ENCODE assay signal across 32 cellular contexts in genomic region chr9:34556951-34557350, GRCh38. TPM values are rescaled to one million over a fixed set of nuclear protein-coding genes. Genes with fewer than 3 reads are reported as not detected.
"Had no signal": no experiment of that assay in that cellular context is flagged by ENCODE, and none has a peak within 500 bp of the region (broad histone marks: within the 10 kb centered on the region; RNA-seq: fewer than 3 reads in every experiment).

No MANE protein-coding gene starts in this region.

- H3K27ac Mint-ChIP-seq: activated CD4-positive, alpha-beta memory T cell treated with anti-CD3 and anti-CD28 coated beads for 36 hours; activated CD4-positive, alpha-beta T cell treated with anti-CD3 and anti-CD28 coated beads for 36 hours; activated CD4-positive, alpha-beta T cell treated with anti-CD3 and anti-CD28 coated beads, Interleukin-2, amount 10 ng/mL, durations not matched to agents 24 days and 14 days; activated CD8-positive, alpha-beta memory T cell treated with anti-CD3 and anti-CD28 coated beads, Interleukin-2, amount 10 ng/mL, durations not matched to agents 7 days and 5 days; activated CD8-positive, alpha-beta T cell treated with anti-CD3 and anti-CD28 coated beads, Interleukin-2, amount 10 ng/mL, durations not matched to agents 7 days and 5 days; activated naive CD4-positive, alpha-beta T cell treated with anti-CD3 and anti-CD28 coated beads for 36 hours; activated naive CD4-positive, alpha-beta T cell treated with anti-CD3 and anti-CD28 coated beads, Interleukin-2, amount 50 U/mL, for 24 hours; activated naive CD8-positive, alpha-beta T cell treated with anti-CD3 and anti-CD28 coated beads for 36 hours; activated naive CD8-positive, alpha-beta T cell treated with anti-CD3 and anti-CD28 coated beads, Interleukin-2, amount 50 U/mL, for 24 hours; activated T-helper 1 cell treated with anti-CD3 and anti-CD28 coated beads, Interleukin-12 subunit alpha, Interleukin-12 subunit beta, Interleukin-2, Interleukin-4 antibody, amounts not matched to agents 30 ng/mL and 10 ng/mL and 1 ng/mL, durations not matched to agents 14 hours and 24 hours and 36 hours; activated T-helper 2 cell treated with anti-CD3 and anti-CD28 coated beads, Interferon-gamma antibody, Interleukin-2, Interleukin-4, amounts not matched to agents 10 μg/mL and 5 μg/mL and 100 μg/mL, durations not matched to agents 14 hours and 24 hours and 36 hours had no signal

- ATAC-seq: activated CD4-positive, alpha-beta T cell treated with anti-CD3 and anti-CD28 coated beads for 36 hours; activated CD8-positive, alpha-beta memory T cell treated with anti-CD3 and anti-CD28 coated beads, Interleukin-2, amount 10 ng/mL, durations not matched to agents 7 days and 5 days; activated CD8-positive, alpha-beta T cell treated with anti-CD3 and anti-CD28 coated beads, Interleukin-2, amount 10 ng/mL, durations not matched to agents 7 days and 5 days; activated naive CD8-positive, alpha-beta T cell treated with anti-CD3 and anti-CD28 coated beads, Interleukin-2, amount 50 U/mL, for 24 hours; gastroesophageal sphincter had no signal

- H3K36me3 Mint-ChIP-seq: activated CD4-positive, alpha-beta memory T cell treated with anti-CD3 and anti-CD28 coated beads for 36 hours; activated CD8-positive, alpha-beta memory T cell treated with anti-CD3 and anti-CD28 coated beads, Interleukin-2, amount 10 ng/mL, durations not matched to agents 7 days and 5 days; activated naive CD4-positive, alpha-beta T cell treated with anti-CD3 and anti-CD28 coated beads, Interleukin-2, amount 50 U/mL, for 24 hours; activated naive CD8-positive, alpha-beta T cell treated with anti-CD3 and anti-CD28 coated beads for 36 hours had no signal

- H3K4me3 Mint-ChIP-seq: activated CD4-positive, alpha-beta memory T cell treated with anti-CD3 and anti-CD28 coated beads for 36 hours; activated CD4-positive, alpha-beta T cell treated with anti-CD3 and anti-CD28 coated beads for 36 hours; activated CD4-positive, alpha-beta T cell treated with anti-CD3 and anti-CD28 coated beads, Interleukin-2, amount 10 ng/mL, durations not matched to agents 24 days and 14 days; activated CD8-positive, alpha-beta memory T cell treated with anti-CD3 and anti-CD28 coated beads, Interleukin-2, amount 10 ng/mL, durations not matched to agents 7 days and 5 days; activated CD8-positive, alpha-beta T cell treated with anti-CD3 and anti-CD28 coated beads, Interleukin-2, amount 10 ng/mL, durations not matched to agents 7 days and 5 days; activated naive CD4-positive, alpha-beta T cell treated with anti-CD3 and anti-CD28 coated beads for 36 hours; activated naive CD4-positive, alpha-beta T cell treated with anti-CD3 and anti-CD28 coated beads, Interleukin-2, amount 50 U/mL, for 24 hours; activated naive CD8-positive, alpha-beta T cell treated with anti-CD3 and anti-CD28 coated beads for 36 hours; activated naive CD8-positive, alpha-beta T cell treated with anti-CD3 and anti-CD28 coated beads, Interleukin-2, amount 50 U/mL, for 24 hours; activated T-helper 1 cell treated with anti-CD3 and anti-CD28 coated beads, Interleukin-12 subunit alpha, Interleukin-12 subunit beta, Interleukin-2, Interleukin-4 antibody, amounts not matched to agents 30 ng/mL and 10 ng/mL and 1 ng/mL, durations not matched to agents 14 hours and 24 hours and 36 hours had no signal

- H3K27me3 ChIP-seq: adrenal gland had no signal

- H3K4me1 Mint-ChIP-seq: activated CD4-positive, alpha-beta T cell treated with anti-CD3 and anti-CD28 coated beads for 36 hours; activated CD8-positive, alpha-beta memory T cell treated with anti-CD3 and anti-CD28 coated beads, Interleukin-2, amount 10 ng/mL, durations not matched to agents 7 days and 5 days; activated naive CD4-positive, alpha-beta T cell treated with anti-CD3 and anti-CD28 coated beads, Interleukin-2, amount 50 U/mL, for 24 hours; activated naive CD8-positive, alpha-beta T cell treated with anti-CD3 and anti-CD28 coated beads for 36 hours; activated naive CD8-positive, alpha-beta T cell treated with anti-CD3 and anti-CD28 coated beads, Interleukin-2, amount 50 U/mL, for 24 hours had no signal

- H3K9me3 Mint-ChIP-seq: activated CD4-positive, alpha-beta memory T cell treated with anti-CD3 and anti-CD28 coated beads for 36 hours; activated CD4-positive, alpha-beta T cell treated with anti-CD3 and anti-CD28 coated beads, Interleukin-2, amount 10 ng/mL, durations not matched to agents 24 days and 14 days; activated naive CD4-positive, alpha-beta T cell treated with anti-CD3 and anti-CD28 coated beads for 36 hours; activated naive CD4-positive, alpha-beta T cell treated with anti-CD3 and anti-CD28 coated beads, Interleukin-2, amount 50 U/mL, for 24 hours; activated naive CD8-positive, alpha-beta T cell treated with anti-CD3 and anti-CD28 coated beads for 36 hours; activated naive CD8-positive, alpha-beta T cell treated with anti-CD3 and anti-CD28 coated beads, Interleukin-2, amount 50 U/mL, for 24 hours; activated T-helper 1 cell treated with anti-CD3 and anti-CD28 coated beads, Interleukin-12 subunit alpha, Interleukin-12 subunit beta, Interleukin-2, Interleukin-4 antibody, amounts not matched to agents 30 ng/mL and 10 ng/mL and 1 ng/mL, durations not matched to agents 14 hours and 24 hours and 36 hours; activated T-helper 2 cell treated with anti-CD3 and anti-CD28 coated beads, Interferon-gamma antibody, Interleukin-2, Interleukin-4, amounts not matched to agents 10 μg/mL and 5 μg/mL and 100 μg/mL, durations not matched to agents 14 hours and 24 hours and 36 hours had no signal

- H3K4me3 ChIP-seq: adrenal gland, colonic mucosa, esophagus muscularis mucosa, gastroesophageal sphincter had no signal

- H3K27ac ChIP-seq: adrenal gland, colonic mucosa, esophagus muscularis mucosa, gastroesophageal sphincter had no signal

- DNase-seq: activated CD4-positive, alpha-beta memory T cell treated with anti-CD3 and anti-CD28 coated beads for 36 hours; activated CD4-positive, alpha-beta T cell treated with anti-CD3 and anti-CD28 coated beads for 36 hours; activated CD4-positive, alpha-beta T cell treated with anti-CD3 and anti-CD28 coated beads, Interleukin-2, amount 10 ng/mL, durations not matched to agents 24 days and 14 days; activated CD4-positive, CD25-positive, alpha-beta regulatory T cell; activated CD4-positive, CD25-positive, alpha-beta regulatory T cell treated with anti-CD3 and anti-CD28 coated beads, Interleukin-2, amount 50 U/mL, for 72 hours; activated CD8-positive, alpha-beta memory T cell treated with anti-CD3 and anti-CD28 coated beads, Interleukin-2, amount 10 ng/mL, durations not matched to agents 7 days and 5 days; activated CD8-positive, alpha-beta memory T cell treated with anti-CD3 and anti-CD28 coated beads, Interleukin-2, amount 50 U/mL, for 4 hours; activated CD8-positive, alpha-beta T cell treated with anti-CD3 and anti-CD28 coated beads, Interleukin-2, amount 10 ng/mL, durations not matched to agents 7 days and 5 days; activated effector memory CD4-positive, alpha-beta T cell treated with anti-CD3 and anti-CD28 coated beads, Interleukin-2, amount 50 U/mL, for 16 hours; activated naive CD4-positive, alpha-beta T cell treated with anti-CD3 and anti-CD28 coated beads for 36 hours; activated naive CD8-positive, alpha-beta T cell treated with anti-CD3 and anti-CD28 coated beads for 36 hours; activated naive CD8-positive, alpha-beta T cell treated with anti-CD3 and anti-CD28 coated beads, Interleukin-2, amount 50 U/mL, for 24 hours; activated T-cell treated with anti-CD3 and anti-CD28 coated beads, Interleukin-2, amount 50 U/mL, for 1 hour; activated T-cell treated with anti-CD3 and anti-CD28 coated beads, Interleukin-2, amount 50 U/mL, for 48 hours; adrenal gland; caudate nucleus; colonic mucosa; effector memory CD4-positive, alpha-beta T cell; erythroblast; foreskin melanocyte; T-helper 2 cell had no signal

- H3K9me3 ChIP-seq: adrenal gland, colonic mucosa, esophagus muscularis mucosa had no signal

- H3K36me3 ChIP-seq: adrenal gland, colonic mucosa, esophagus muscularis mucosa, gastroesophageal sphincter had no signal

RNA-seq across cellular contexts. Expression of gene CNTFR, which starts 32.6 kb away (rescaled TPM):
- total RNA-seq: activated CD4-positive, alpha-beta memory T cell treated with anti-CD3 and anti-CD28 coated beads for 36 hours; activated CD4-positive, alpha-beta T cell treated with anti-CD3 and anti-CD28 coated beads for 36 hours; activated CD4-positive, alpha-beta T cell treated with anti-CD3 and anti-CD28 coated beads, Interleukin-2, amount 10 ng/mL, durations not matched to agents 24 days and 14 days; activated CD8-positive, alpha-beta memory T cell treated with anti-CD3 and anti-CD28 coated beads for 36 hours; activated CD8-positive, alpha-beta memory T cell treated with anti-CD3 and anti-CD28 coated beads, Interleukin-2, amount 10 ng/mL, durations not matched to agents 7 days and 5 days; activated CD8-positive, alpha-beta T cell treated with anti-CD3 and anti-CD28 coated beads, Interleukin-2, amount 10 ng/mL, durations not matched to agents 7 days and 5 days; activated naive CD4-positive, alpha-beta T cell treated with anti-CD3 and anti-CD28 coated beads for 36 hours; activated naive CD8-positive, alpha-beta T cell treated with anti-CD3 and anti-CD28 coated beads for 36 hours; activated T-helper 1 cell treated with anti-CD3 and anti-CD28 coated beads, Interleukin-12 subunit alpha, Interleukin-12 subunit beta, Interleukin-2, Interleukin-4 antibody, amounts not matched to agents 30 ng/mL and 10 ng/mL and 1 ng/mL, durations not matched to agents 14 hours and 24 hours and 36 hours; activated T-helper 2 cell treated with anti-CD3 and anti-CD28 coated beads, Interferon-gamma antibody, Interleukin-2, Interleukin-4, amounts not matched to agents 10 μg/mL and 5 μg/mL and 100 μg/mL, durations not matched to agents 14 hours and 24 hours and 36 hours; dermis microvascular lymphatic vessel endothelial cell; fibroblast of lung; fibroblast of villous mesenchyme; glomerular endothelial cell; T-helper 1 cell treated with Interleukin-12 subunit alpha and Interleukin-12 subunit beta and Interleukin-4 antibody, amounts not matched to agents 30 ng/mL and 1 ng/mL, for 36 hours had no signal
- polyA plus RNA-seq: fibroblast of lung had no signal

RNA-seq across cellular contexts. Expression of gene ENHO, which starts 34.2 kb away (rescaled TPM):
- total RNA-seq: activated CD4-positive, alpha-beta T cell treated with anti-CD3 and anti-CD28 coated beads for 36 hours; activated CD4-positive, alpha-beta T cell treated with anti-CD3 and anti-CD28 coated beads, Interleukin-2, amount 10 ng/mL, durations not matched to agents 24 days and 14 days; activated CD8-positive, alpha-beta memory T cell treated with anti-CD3 and anti-CD28 coated beads, Interleukin-2, amount 10 ng/mL, durations not matched to agents 7 days and 5 days; activated CD8-positive, alpha-beta T cell treated with anti-CD3 and anti-CD28 coated beads, Interleukin-2, amount 10 ng/mL, durations not matched to agents 7 days and 5 days; activated T-helper 1 cell treated with anti-CD3 and anti-CD28 coated beads, Interleukin-12 subunit alpha, Interleukin-12 subunit beta, Interleukin-2, Interleukin-4 antibody, amounts not matched to agents 30 ng/mL and 10 ng/mL and 1 ng/mL, durations not matched to agents 14 hours and 24 hours and 36 hours; activated T-helper 2 cell treated with anti-CD3 and anti-CD28 coated beads, Interferon-gamma antibody, Interleukin-2, Interleukin-4, amounts not matched to agents 10 μg/mL and 5 μg/mL and 100 μg/mL, durations not matched to agents 14 hours and 24 hours and 36 hours; fibroblast of lung; fibroblast of villous mesenchyme; glomerular endothelial cell had no signal
- polyA plus RNA-seq: fibroblast of lung had no signal
